12 cellular contexts compared by ENCODE assay signal in genomic region chr6:168192901-168193815, GRCh38.
DNase-seq lines count a peak whose midpoint lies in the region; ATAC-seq and TF ChIP-seq lines count a peak whose summit lies in the region.
"Had no signal": no experiment of that assay in that cellular context is flagged by ENCODE, and none has a peak within 500 bp of the region (broad histone marks: within the 10 kb centered on the region; RNA-seq: fewer than 3 reads in every experiment).

No MANE protein-coding gene starts in this region.

- H3K4me1 ChIP-seq in stomach: peaks cover 0 to 15% (median 4%) of the 10 kb centered on the region in 4 donors
- H3K4me1 ChIP-seq: Caco-2 had no signal

- no peaks in the 10 kb centered on the region for H3K9me3 ChIP-seq in stomach
- H3K9me3 ChIP-seq: Caco-2 had no signal

- 93 to 95% (median 94%) methylated on average over 47 of the region's 47 CpGs for WGBS in stomach, 5 donors

- TF ChIP-seq EP300 in stomach (IDR thresholded peaks at IDR 0.05): no peak

- ATAC-seq in left lobe of liver: no peak

- TF ChIP-seq CTCF in VCaP (conservative IDR thresholded peaks at IDR 0.05) (no peak), stomach (IDR thresholded peaks at IDR 0.05) (no peak)

- H3K27me3 ChIP-seq in H7 (ENCODE audit: control insufficient read depth, insufficient read depth, low read length): no peaks in the 10 kb centered on the region; the same call in 1 of the 2 replicates
- peaks cover 0 to 32% (median 0%) of the 10 kb centered on the region in 3 donors for H3K27me3 ChIP-seq in stomach

- DNase-seq in H7 (peak; percentile 59), left lobe of liver (ENCODE audit: low spot score) (peak; percentile 40), stomach (peak; percentile 17), NCI-H82 (lab: John Stamatoyannopoulos, UW) (no peak), NCI-H1417 treated with DMSO at 0.1 percent for 48 hours (lab: John Stamatoyannopoulos, UW) (no peak), cerebellar nuclear complex (lab: John Stamatoyannopoulos, UW) (no peak)
- DNase-seq: CD4-positive, CD25-positive, alpha-beta regulatory T cell; KG1; NCI-H146 had no signal

- H3K36me3 ChIP-seq in H7 (replicated peaks; ENCODE audit: control insufficient read depth, insufficient read depth, low read length) (no peaks in the 10 kb centered on the region), stomach (no peaks in the 10 kb centered on the region)

- H3K27ac ChIP-seq in VCaP (peak overlapping the region; percentile 98; the same call in 1 of the 2 replicates), stomach (no peak overlapping the region)
- H3K27ac ChIP-seq: SK-N-MC had no signal

- H3K4me3 ChIP-seq in H7 (ENCODE audit: insufficient read depth, low read depth, low read length): no peak overlapping the region
- H3K4me3 ChIP-seq in stomach: no peak overlapping the region

- TF ChIP-seq POLR2A in stomach (IDR thresholded peaks at IDR 0.05): no peak

- intact Hi-C loops in stomach (cut with DNase I; ENCODE audit: low total_unique reads): no loop called here

Comparison
In these comparisons a context has a peak if more than half of its experiments do, and no peak if none do; other contexts are left out.
1. DNase-seq: peak in H7 (single experiment), left lobe of liver (single experiment) and stomach (single experiment); none in NCI-H82 (single experiment), NCI-H1417 treated with DMSO at 0.1 percent for 48 hours (single experiment) and cerebellar nuclear complex (0 of 2).